ENCODE assay signal across 2 cellular contexts in the genomic region with DNA sequence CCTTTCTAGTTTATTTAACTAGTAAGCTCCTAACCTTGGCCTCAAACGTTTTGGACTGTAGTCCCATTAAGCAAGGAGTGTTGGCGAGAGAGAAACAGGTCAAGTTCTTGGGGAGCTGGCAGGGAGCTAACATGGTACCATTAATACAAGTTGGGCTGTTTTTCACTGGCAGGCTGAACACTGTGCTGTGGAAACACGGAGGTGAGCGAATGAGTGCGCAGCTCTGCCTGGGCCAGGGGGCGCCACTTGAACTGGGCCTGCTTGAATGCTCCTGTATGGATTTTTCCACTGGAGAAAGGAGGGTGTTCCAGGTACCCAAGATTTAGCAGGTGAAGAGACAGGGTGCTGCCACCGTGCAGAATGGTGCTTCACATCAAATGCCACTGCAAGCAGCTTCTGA.
TF ChIP-seq lines count a peak whose summit lies in the region.

No MANE protein-coding gene starts in this region.

TF ChIP-seq in IMR-90, 13 proteins besides CTCF, POLR2A, EP300 and RAD21:
- TF ChIP-seq, protein P1, sequence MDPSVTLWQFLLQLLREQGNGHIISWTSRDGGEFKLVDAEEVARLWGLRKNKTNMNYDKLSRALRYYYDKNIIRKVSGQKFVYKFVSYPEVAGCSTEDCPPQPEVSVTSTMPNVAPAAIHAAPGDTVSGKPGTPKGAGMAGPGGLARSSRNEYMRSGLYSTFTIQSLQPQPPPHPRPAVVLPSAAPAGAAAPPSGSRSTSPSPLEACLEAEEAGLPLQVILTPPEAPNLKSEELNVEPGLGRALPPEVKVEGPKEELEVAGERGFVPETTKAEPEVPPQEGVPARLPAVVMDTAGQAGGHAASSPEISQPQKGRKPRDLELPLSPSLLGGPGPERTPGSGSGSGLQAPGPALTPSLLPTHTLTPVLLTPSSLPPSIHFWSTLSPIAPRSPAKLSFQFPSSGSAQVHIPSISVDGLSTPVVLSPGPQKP (IDR thresholded peaks at IDR 0.05; ENCODE audit: borderline replicate concordance, low read depth, low read length): no peak
- no peak for TF ChIP-seq CEBPB (IDR thresholded peaks at IDR 0.05; ENCODE audit: low read depth, low read length)
- no peak for TF ChIP-seq RFX5 (IDR thresholded peaks at IDR 0.05; ENCODE audit: low read depth, low read length)
- no peak for TF ChIP-seq SMC3 (IDR thresholded peaks at IDR 0.05; ENCODE audit: low read depth, low read length)
- TF ChIP-seq, protein P2, sequence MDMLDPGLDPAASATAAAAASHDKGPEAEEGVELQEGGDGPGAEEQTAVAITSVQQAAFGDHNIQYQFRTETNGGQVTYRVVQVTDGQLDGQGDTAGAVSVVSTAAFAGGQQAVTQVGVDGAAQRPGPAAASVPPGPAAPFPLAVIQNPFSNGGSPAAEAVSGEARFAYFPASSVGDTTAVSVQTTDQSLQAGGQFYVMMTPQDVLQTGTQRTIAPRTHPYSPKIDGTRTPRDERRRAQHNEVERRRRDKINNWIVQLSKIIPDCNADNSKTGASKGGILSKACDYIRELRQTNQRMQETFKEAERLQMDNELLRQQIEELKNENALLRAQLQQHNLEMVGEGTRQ (IDR thresholded peaks at IDR 0.05; ENCODE audit: low read depth, low read length): no peak
- no peak for TF ChIP-seq RCOR1 (IDR thresholded peaks at IDR 0.05; ENCODE audit: insufficient replicate concordance, low read length)
- no peak for TF ChIP-seq MXI1 (IDR thresholded peaks at IDR 0.05; ENCODE audit: borderline replicate concordance, low read depth, low read length)
- TF ChIP-seq FOS (IDR thresholded peaks at IDR 0.05; ENCODE audit: low read depth, low read length): no peak
- TF ChIP-seq NFE2L2 (IDR thresholded peaks at IDR 0.05; ENCODE audit: low read depth, low read length): no peak
- TF ChIP-seq MAFK (IDR thresholded peaks at IDR 0.05; ENCODE audit: low read depth, low read length): no peak
- TF ChIP-seq BHLHE40 (IDR thresholded peaks at IDR 0.05; ENCODE audit: low read depth, low read length): no peak
- TF ChIP-seq CHD1 (IDR thresholded peaks at IDR 0.05; ENCODE audit: low read depth, low read length): no peak
- TF ChIP-seq MAZ (IDR thresholded peaks at IDR 0.05; ENCODE audit: borderline replicate concordance, low read depth, low read length): no peak

TF ChIP-seq in K562, 482 proteins besides CTCF, POLR2A, EP300 and RAD21:
- TF ChIP-seq, protein P3, sequence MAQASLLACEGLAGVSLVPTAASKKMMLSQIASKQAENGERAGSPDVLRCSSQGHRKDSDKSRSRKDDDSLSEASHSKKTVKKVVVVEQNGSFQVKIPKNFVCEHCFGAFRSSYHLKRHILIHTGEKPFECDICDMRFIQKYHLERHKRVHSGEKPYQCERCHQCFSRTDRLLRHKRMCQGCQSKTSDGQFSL (CRISPR knock-in tag; IDR thresholded peaks at IDR 0.05): no peak
- TF ChIP-seq, protein P3 (tag; IDR thresholded peaks at IDR 0.05): no peak
- TF ChIP-seq SMAD1 (IDR thresholded peaks at IDR 0.05; ENCODE audit: low read depth, low read length, partially characterized antibody): no peak
- no peak for TF ChIP-seq MTA2 (IDR thresholded peaks at IDR 0.05; ENCODE audit: low read depth)
- TF ChIP-seq, protein P4, sequence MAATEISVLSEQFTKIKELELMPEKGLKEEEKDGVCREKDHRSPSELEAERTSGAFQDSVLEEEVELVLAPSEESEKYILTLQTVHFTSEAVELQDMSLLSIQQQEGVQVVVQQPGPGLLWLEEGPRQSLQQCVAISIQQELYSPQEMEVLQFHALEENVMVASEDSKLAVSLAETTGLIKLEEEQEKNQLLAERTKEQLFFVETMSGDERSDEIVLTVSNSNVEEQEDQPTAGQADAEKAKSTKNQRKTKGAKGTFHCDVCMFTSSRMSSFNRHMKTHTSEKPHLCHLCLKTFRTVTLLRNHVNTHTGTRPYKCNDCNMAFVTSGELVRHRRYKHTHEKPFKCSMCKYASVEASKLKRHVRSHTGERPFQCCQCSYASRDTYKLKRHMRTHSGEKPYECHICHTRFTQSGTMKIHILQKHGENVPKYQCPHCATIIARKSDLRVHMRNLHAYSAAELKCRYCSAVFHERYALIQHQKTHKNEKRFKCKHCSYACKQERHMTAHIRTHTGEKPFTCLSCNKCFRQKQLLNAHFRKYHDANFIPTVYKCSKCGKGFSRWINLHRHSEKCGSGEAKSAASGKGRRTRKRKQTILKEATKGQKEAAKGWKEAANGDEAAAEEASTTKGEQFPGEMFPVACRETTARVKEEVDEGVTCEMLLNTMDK (IDR thresholded peaks at IDR 0.05; ENCODE audit: borderline replicate concordance, insufficient read depth, low read depth, low read length, poor library complexity, severe bottlenecking): peak; percentile 50
- TF ChIP-seq, protein P5, sequence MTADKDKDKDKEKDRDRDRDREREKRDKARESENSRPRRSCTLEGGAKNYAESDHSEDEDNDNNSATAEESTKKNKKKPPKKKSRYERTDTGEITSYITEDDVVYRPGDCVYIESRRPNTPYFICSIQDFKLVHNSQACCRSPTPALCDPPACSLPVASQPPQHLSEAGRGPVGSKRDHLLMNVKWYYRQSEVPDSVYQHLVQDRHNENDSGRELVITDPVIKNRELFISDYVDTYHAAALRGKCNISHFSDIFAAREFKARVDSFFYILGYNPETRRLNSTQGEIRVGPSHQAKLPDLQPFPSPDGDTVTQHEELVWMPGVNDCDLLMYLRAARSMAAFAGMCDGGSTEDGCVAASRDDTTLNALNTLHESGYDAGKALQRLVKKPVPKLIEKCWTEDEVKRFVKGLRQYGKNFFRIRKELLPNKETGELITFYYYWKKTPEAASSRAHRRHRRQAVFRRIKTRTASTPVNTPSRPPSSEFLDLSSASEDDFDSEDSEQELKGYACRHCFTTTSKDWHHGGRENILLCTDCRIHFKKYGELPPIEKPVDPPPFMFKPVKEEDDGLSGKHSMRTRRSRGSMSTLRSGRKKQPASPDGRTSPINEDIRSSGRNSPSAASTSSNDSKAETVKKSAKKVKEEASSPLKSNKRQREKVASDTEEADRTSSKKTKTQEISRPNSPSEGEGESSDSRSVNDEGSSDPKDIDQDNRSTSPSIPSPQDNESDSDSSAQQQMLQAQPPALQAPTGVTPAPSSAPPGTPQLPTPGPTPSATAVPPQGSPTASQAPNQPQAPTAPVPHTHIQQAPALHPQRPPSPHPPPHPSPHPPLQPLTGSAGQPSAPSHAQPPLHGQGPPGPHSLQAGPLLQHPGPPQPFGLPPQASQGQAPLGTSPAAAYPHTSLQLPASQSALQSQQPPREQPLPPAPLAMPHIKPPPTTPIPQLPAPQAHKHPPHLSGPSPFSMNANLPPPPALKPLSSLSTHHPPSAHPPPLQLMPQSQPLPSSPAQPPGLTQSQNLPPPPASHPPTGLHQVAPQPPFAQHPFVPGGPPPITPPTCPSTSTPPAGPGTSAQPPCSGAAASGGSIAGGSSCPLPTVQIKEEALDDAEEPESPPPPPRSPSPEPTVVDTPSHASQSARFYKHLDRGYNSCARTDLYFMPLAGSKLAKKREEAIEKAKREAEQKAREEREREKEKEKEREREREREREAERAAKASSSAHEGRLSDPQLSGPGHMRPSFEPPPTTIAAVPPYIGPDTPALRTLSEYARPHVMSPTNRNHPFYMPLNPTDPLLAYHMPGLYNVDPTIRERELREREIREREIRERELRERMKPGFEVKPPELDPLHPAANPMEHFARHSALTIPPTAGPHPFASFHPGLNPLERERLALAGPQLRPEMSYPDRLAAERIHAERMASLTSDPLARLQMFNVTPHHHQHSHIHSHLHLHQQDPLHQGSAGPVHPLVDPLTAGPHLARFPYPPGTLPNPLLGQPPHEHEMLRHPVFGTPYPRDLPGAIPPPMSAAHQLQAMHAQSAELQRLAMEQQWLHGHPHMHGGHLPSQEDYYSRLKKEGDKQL (CRISPR knock-in tag; IDR thresholded peaks at IDR 0.05; ENCODE audit: borderline replicate concordance): no peak
